9 cellular contexts compared by ENCODE assay signal in the genomic region with DNA sequence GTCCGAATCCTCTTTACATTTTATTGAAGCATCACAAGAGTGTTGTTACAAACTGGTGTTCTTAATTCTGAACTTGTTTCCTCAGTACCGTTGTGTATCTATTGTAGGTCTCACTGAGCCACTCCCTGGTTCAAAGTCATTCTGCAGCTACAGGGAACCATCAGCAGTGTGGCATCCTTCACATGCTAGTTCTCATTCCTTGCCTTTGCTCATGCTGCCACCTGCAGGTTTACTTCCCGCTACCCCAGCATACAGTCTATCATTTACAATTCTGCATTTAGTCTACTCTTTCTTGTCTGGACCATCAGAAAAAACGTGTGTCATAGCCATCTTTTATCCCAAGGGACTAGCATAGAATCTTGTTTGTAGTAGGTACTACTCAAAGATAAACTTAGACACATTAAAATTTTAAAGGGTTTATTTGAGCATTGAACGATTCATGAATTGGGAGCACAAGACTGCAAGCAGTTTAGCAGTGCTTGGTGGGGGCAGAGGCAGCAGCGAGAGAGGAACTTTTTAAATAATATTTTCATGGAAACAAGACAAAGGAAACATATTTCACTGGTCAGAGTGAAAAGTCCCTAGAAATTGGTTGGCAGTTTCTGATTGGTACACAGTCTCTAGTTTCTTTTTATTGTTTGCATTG.
A peak's percentile ranks its signal among the peaks of the same experiment; 100 is the strongest.
DNase-seq lines count a peak whose midpoint lies in the region; ATAC-seq and TF ChIP-seq lines count a peak whose summit lies in the region.
"Had no signal": no experiment of that assay in that cellular context is flagged by ENCODE, and none has a peak within 500 bp of the region (broad histone marks: within the 10 kb centered on the region; RNA-seq: fewer than 3 reads in every experiment).

No MANE protein-coding gene starts in this region.

- H3K4me3 ChIP-seq in brain microvascular endothelial cell (ENCODE audit: low read depth, low read length) (no peak overlapping the region), left lung (no peak overlapping the region)

- H3K27ac ChIP-seq in brain microvascular endothelial cell (no peak overlapping the region), left lung (no peak overlapping the region)

- CTCF ChIA-PET in activated CD4-positive, alpha-beta T cell treated with anti-CD3 and anti-CD28 coated beads for 36 hours (lab: Charles Lee), result interaction anchor here (1.2 kb wide), 1 partner anchor 24 kb away, joined by 3 read pairs; no protein-coding TSS in a partner anchor

- POLR2A ChIA-PET in activated CD4-positive, alpha-beta T cell treated with anti-CD3 and anti-CD28 coated beads for 36 hours (lab: Charles Lee), result no interaction called here

- no peaks in the 10 kb centered on the region for H3K4me1 Mint-ChIP-seq in activated CD4-positive, alpha-beta T cell treated with anti-CD3 and anti-CD28 coated beads for 36 hours
- H3K4me1 Mint-ChIP-seq: CD4-positive, CD25-positive, alpha-beta regulatory T cell had no signal

- in situ Hi-C loops in brain microvascular endothelial cell (cut with HindIII; ENCODE audit: low pct_ligation_motif_present, low sequenced_read_pairs), result no loop called here

- H3K27me3 ChIP-seq in brain microvascular endothelial cell (replicated peaks) (no peaks in the 10 kb centered on the region), left lung (no peaks in the 10 kb centered on the region)

- H3K9me3 ChIP-seq in left lung, result no peaks in the 10 kb centered on the region

- H3K4me3 Mint-ChIP-seq in activated CD4-positive, alpha-beta T cell treated with anti-CD3 and anti-CD28 coated beads for 36 hours, result no peak overlapping the region
- H3K4me3 Mint-ChIP-seq: CD4-positive, CD25-positive, alpha-beta regulatory T cell had no signal

- intact Hi-C loops in activated CD4-positive, alpha-beta T cell treated with anti-CD3 and anti-CD28 coated beads for 36 hours (cut with DNase I, micrococcal nuclease), result loop anchor here in 1 of 2 experiments (5.0 kb wide), 1 partner anchor 814 kb away; no protein-coding TSS in a partner anchor
- intact Hi-C loops in left lung (cut with DNase I), result no loop called here

- TF ChIP-seq CTCF in brain microvascular endothelial cell (IDR thresholded peaks at IDR 0.05; ENCODE audit: low read depth, low read length, missing control alignments) (peak; percentile 84), left lung (IDR thresholded peaks at IDR 0.05) (peak in 1 of 2 donors; percentile 21)

- H3K4me1 ChIP-seq in left lung, result no peaks in the 10 kb centered on the region

- no peaks in the 10 kb centered on the region for H3K27me3 Mint-ChIP-seq in activated CD4-positive, alpha-beta T cell treated with anti-CD3 and anti-CD28 coated beads for 36 hours
- H3K27me3 Mint-ChIP-seq: CD4-positive, CD25-positive, alpha-beta regulatory T cell had no signal

- H3K9me3 Mint-ChIP-seq in activated CD4-positive, alpha-beta T cell treated with anti-CD3 and anti-CD28 coated beads for 36 hours (ENCODE audit: low read depth), result no peaks in the 10 kb centered on the region

- no peaks in the 10 kb centered on the region for H3K36me3 Mint-ChIP-seq in activated CD4-positive, alpha-beta T cell treated with anti-CD3 and anti-CD28 coated beads for 36 hours (ENCODE audit: low read depth)
- H3K36me3 Mint-ChIP-seq: CD4-positive, CD25-positive, alpha-beta regulatory T cell had no signal

- peak; percentile 38 for DNase-seq in activated CD4-positive, alpha-beta T cell treated with anti-CD3 and anti-CD28 coated beads for 36 hours
- DNase-seq in activated CD4-positive, alpha-beta T cell treated with anti-CD3 and anti-CD28 coated beads, Interleukin-2, amount 50 U/mL, for 1 hour, result no peak
- DNase-seq in NCI-H345 treated with DMSO at 0.1 percent for 48 hours (lab: John Stamatoyannopoulos, UW; ENCODE audit: unreplicated experiment) (peak; percentile 7), brain microvascular endothelial cell (peak; percentile 53), left lung (no peak), T-helper 1 cell (no peak)
- DNase-seq: CD4-positive, CD25-positive, alpha-beta regulatory T cell had no signal

- H3K27ac Mint-ChIP-seq in activated CD4-positive, alpha-beta T cell treated with anti-CD3 and anti-CD28 coated beads for 36 hours, result no peak overlapping the region
- H3K27ac Mint-ChIP-seq: CD4-positive, CD25-positive, alpha-beta regulatory T cell had no signal

- ATAC-seq in activated CD4-positive, alpha-beta T cell treated with anti-CD3 and anti-CD28 coated beads for 36 hours, result peak; percentile 30
- ATAC-seq in HG03095 (IDR thresholded peaks at IDR 0.05; ENCODE audit: unreplicated experiment) (peak; percentile 88), left lung (peak; percentile 86), GM19023 (IDR thresholded peaks at IDR 0.05; ENCODE audit: unreplicated experiment) (no peak)

- H3K36me3 ChIP-seq in brain microvascular endothelial cell (replicated peaks) (no peaks in the 10 kb centered on the region), left lung (no peaks in the 10 kb centered on the region)

Comparison
In these comparisons a context has a peak if more than half of its experiments do, and no peak if none do; other contexts are left out.
1. DNase-seq: peak in activated CD4-positive, alpha-beta T cell treated with anti-CD3 and anti-CD28 coated beads for 36 hours (single experiment), NCI-H345 treated with DMSO at 0.1 percent for 48 hours (single experiment) and brain microvascular endothelial cell (single experiment); none in activated CD4-positive, alpha-beta T cell treated with anti-CD3 and anti-CD28 coated beads, Interleukin-2, amount 50 U/mL, for 1 hour (single experiment), left lung (0 of 2) and T-helper 1 cell (0 of 5).